In the genomic region with DNA sequence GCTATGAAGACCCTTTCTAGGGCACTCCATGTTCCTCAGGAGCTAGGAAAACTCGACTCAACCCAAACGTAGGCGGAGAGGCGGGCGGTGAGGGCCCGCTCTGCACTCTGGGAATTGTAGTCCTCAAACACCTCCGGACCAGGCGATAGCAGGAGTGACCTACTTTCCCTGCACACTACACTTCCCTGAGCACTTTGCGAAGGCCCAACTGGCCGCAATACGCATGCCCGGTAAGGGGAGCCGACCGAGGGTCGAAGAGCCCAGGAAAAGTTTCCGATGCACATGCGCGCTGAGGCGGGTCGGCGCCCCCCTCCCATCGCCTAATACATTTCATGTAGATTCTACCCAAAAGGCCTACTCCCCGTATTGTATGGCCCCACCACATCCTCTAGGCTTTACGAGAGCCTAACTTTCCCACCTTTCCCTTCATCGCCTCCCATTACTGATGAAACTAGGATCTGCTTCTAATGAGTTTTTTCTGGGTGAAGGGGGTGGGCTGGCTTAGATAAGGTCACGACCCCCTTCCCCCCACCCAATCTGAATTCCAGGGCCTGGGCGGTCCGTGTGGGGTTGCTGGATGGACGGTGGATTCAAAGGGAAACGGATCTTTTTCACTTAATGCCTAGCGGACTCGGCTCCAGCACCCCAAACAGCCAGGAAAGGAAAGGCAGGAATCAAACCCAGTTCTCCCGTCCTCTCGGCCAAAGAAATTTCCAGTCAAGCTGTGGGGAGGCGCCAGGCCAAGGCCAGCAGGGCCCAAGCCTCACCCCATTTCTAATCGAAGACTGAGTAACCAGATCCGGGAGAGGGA, we compare ENCODE assay signal across 8 cellular contexts. TPM values are rescaled to one million over a fixed set of nuclear protein-coding genes. Genes with fewer than 3 reads are reported as not detected.
DNase-seq lines count a peak whose midpoint lies in the region; FAIRE-seq and TF ChIP-seq lines count a peak whose summit lies in the region.

No MANE protein-coding gene starts in this region.

- peak overlapping the region; percentile 71 for H3K4me3 ChIP-seq in MM.1S (ENCODE audit: low read length)
- peak overlapping the region; percentile 71 for H3K4me3 ChIP-seq in SJCRH30
- H3K4me3 ChIP-seq in foreskin fibroblast (ENCODE audit: low read depth in 1 of 2, low read length in 2 of 2): peak overlapping the region; percentile 99
- peak overlapping the region; percentile 100 for H3K4me3 ChIP-seq in neural cell (ENCODE audit: low read length)

- TF ChIP-seq RAD21 in neural cell (conservative IDR thresholded peaks at IDR 0.05): no peak

- H3K36me3 ChIP-seq in MM.1S (replicated peaks; ENCODE audit: insufficient read depth, low read length) (no peaks in the 10 kb centered on the region), SJCRH30 (no peaks in the 10 kb centered on the region), neural cell (ENCODE audit: insufficient read depth, low read length) (no peaks in the 10 kb centered on the region)

- H3K27me3 ChIP-seq in MM.1S (replicated peaks; ENCODE audit: insufficient read depth, low read length) (no peaks in the 10 kb centered on the region), SJCRH30 (no peaks in the 10 kb centered on the region), neural cell (ENCODE audit: insufficient read depth, low read depth, low read length) (no peaks in the 10 kb centered on the region)

- no peaks in the 10 kb centered on the region for H4K20me1 ChIP-seq in MM.1S (ENCODE audit: insufficient read depth, low read length)
- no peaks in the 10 kb centered on the region for H4K20me1 ChIP-seq in neural cell (ENCODE audit: insufficient read depth)

- peaks cover 34% of the 10 kb centered on the region for H3K4me1 Mint-ChIP-seq in stimulated activated naive CD8-positive, alpha-beta T cell treated with anti-CD3 and anti-CD28 coated beads, Interleukin-15, Interleukin-2, amounts not matched to agents 100 ng/mL and 50 ng/mL, for 24 hours (ENCODE audit: low read depth)

- H3K9me2 ChIP-seq in MM.1S (replicated peaks; ENCODE audit: insufficient read depth, low read length) (no peaks in the 10 kb centered on the region), neural cell (ENCODE audit: insufficient read depth, low read length) (no peaks in the 10 kb centered on the region)

- peak overlapping the region; percentile 97; the same call in 1 of the 2 replicates for H3K27ac ChIP-seq in MM.1S (ENCODE audit: low read length)
- peak overlapping the region; percentile 10; the same call in 1 of the 2 replicates for H3K27ac ChIP-seq in SJCRH30
- H3K27ac ChIP-seq in neural cell (ENCODE audit: low read length): peak overlapping the region; percentile 99

- TF ChIP-seq CTCF in MM.1S (IDR thresholded peaks at IDR 0.05; ENCODE audit: low read length): no peak
- no peak for TF ChIP-seq CTCF in foreskin fibroblast (IDR thresholded peaks at IDR 0.05; ENCODE audit: low read depth, low read length)
- TF ChIP-seq CTCF in neural cell (IDR thresholded peaks at IDR 0.05; ENCODE audit: poor library complexity, severe bottlenecking): no peak

- H3F3A ChIP-seq in MM.1S (ENCODE audit: insufficient read depth, low read length) (peaks cover 40% of the 10 kb centered on the region), neural cell (ENCODE audit: insufficient read depth, low read length, poor library complexity, severe bottlenecking) (no peaks in the 10 kb centered on the region)

- H3K27me3 Mint-ChIP-seq in stimulated activated naive CD8-positive, alpha-beta T cell treated with anti-CD3 and anti-CD28 coated beads, Interleukin-15, Interleukin-2, amounts not matched to agents 100 ng/mL and 50 ng/mL, for 24 hours: no peaks in the 10 kb centered on the region

- H3K27ac Mint-ChIP-seq in stimulated activated naive CD8-positive, alpha-beta T cell treated with anti-CD3 and anti-CD28 coated beads, Interleukin-15, Interleukin-2, amounts not matched to agents 100 ng/mL and 50 ng/mL, for 24 hours: peak overlapping the region; percentile 99

- H3K79me2 ChIP-seq in MM.1S (ENCODE audit: low read length) (peaks cover 68% of the 10 kb centered on the region), neural cell (replicated peaks; ENCODE audit: insufficient read depth, low read length) (peaks cover 60% of the 10 kb centered on the region)

- peak; percentile 23 for FAIRE-seq in H54 (lab: Jason Lieb, UNC)

- DNase-seq in EL: peak; percentile 98
- DNase-seq in H54 (ENCODE audit: insufficient read length, low spot score): peak; percentile 75
- DNase-seq in MM.1S: peak; percentile 94
- DNase-seq in SJCRH30: peak; percentile 97 to 98
- peak; percentile 40 to 68 (median 57) for DNase-seq in activated naive CD4-positive, alpha-beta T cell (lab: John Stamatoyannopoulos, UW)
- DNase-seq in foreskin fibroblast: peak; percentile 94 to 98

- H3K9ac ChIP-seq in MM.1S (ENCODE audit: low read length) (peak overlapping the region; percentile 99), neural cell (ENCODE audit: low read length) (peak overlapping the region; percentile 100)

- H3K4me2 ChIP-seq in MM.1S (ENCODE audit: low read depth, low read length) (peak overlapping the region; percentile 80), neural cell (ENCODE audit: low read length) (peak overlapping the region; percentile 99)

- H2AFZ ChIP-seq in MM.1S (ENCODE audit: low read length) (peak overlapping the region; percentile 20), neural cell (ENCODE audit: low read depth, low read length) (no peak overlapping the region)

- no peaks in the 10 kb centered on the region for H3K9me3 Mint-ChIP-seq in stimulated activated naive CD8-positive, alpha-beta T cell treated with anti-CD3 and anti-CD28 coated beads, Interleukin-15, Interleukin-2, amounts not matched to agents 100 ng/mL and 50 ng/mL, for 24 hours

- no peak for TF ChIP-seq POLR2A in H54 (IDR thresholded peaks at IDR 0.05; ENCODE audit: low read depth, low read length)

- no peak for TF ChIP-seq EP300 in neural cell (conservative IDR thresholded peaks at IDR 0.05; ENCODE audit: poor library complexity, severe bottlenecking)

- H3K36me3 Mint-ChIP-seq in stimulated activated naive CD8-positive, alpha-beta T cell treated with anti-CD3 and anti-CD28 coated beads, Interleukin-15, Interleukin-2, amounts not matched to agents 100 ng/mL and 50 ng/mL, for 24 hours (ENCODE audit: low read depth): peaks cover 26% of the 10 kb centered on the region

- peak overlapping the region; percentile 92 for H3K4me3 Mint-ChIP-seq in stimulated activated naive CD8-positive, alpha-beta T cell treated with anti-CD3 and anti-CD28 coated beads, Interleukin-15, Interleukin-2, amounts not matched to agents 100 ng/mL and 50 ng/mL, for 24 hours

- H3K9me3 ChIP-seq in MM.1S (replicated peaks; ENCODE audit: insufficient read depth, low read length) (no peaks in the 10 kb centered on the region), SJCRH30 (replicated peaks) (no peaks in the 10 kb centered on the region), neural cell (ENCODE audit: low read length) (no peaks in the 10 kb centered on the region)

- H3K4me1 ChIP-seq in MM.1S (ENCODE audit: low read length): peaks cover 3% of the 10 kb centered on the region; the same call in 1 of the 2 replicates
- H3K4me1 ChIP-seq in SJCRH30: peaks cover 2% of the 10 kb centered on the region; the same call in 1 of the 2 replicates

TF ChIP-seq in neural cell, 6 proteins besides CTCF, POLR2A, EP300 and RAD21:
- TF ChIP-seq POLR2AphosphoS5 (IDR thresholded peaks at IDR 0.05): no peak
- peak; percentile 62 for TF ChIP-seq MXI1 (conservative IDR thresholded peaks at IDR 0.05; ENCODE audit: poor library complexity, severe bottlenecking)

RNA-seq across cellular contexts. Expression of gene TOB2, which starts 2.0 kb away (rescaled TPM):
- total RNA-seq in SJCRH30 (2014; rRNA removed; shearing (Covaris generic)): 18.2 and 19.5 TPM in 2 replicates
- 8.2 and 9.1 TPM in 2 replicates for polyA plus RNA-seq in neural cell
- 17.4 and 21.2 TPM in 2 replicates for polyA minus RNA-seq in neural cell

RNA-seq across cellular contexts. Expression of gene PHF5A, which starts 23.9 kb away (rescaled TPM):
- total RNA-seq in SJCRH30 (2014; rRNA removed; shearing (Covaris generic)): 98.8 and 106 TPM in 2 replicates
- polyA plus RNA-seq in neural cell: 148 and 153 TPM in 2 replicates
- 66.7 and 76.3 TPM in 2 replicates for polyA minus RNA-seq in neural cell

RNA-seq across cellular contexts. Expression of gene ACO2, which starts 24.4 kb away (rescaled TPM):
- total RNA-seq in SJCRH30 (2014; rRNA removed; shearing (Covaris generic)): 50.5 and 51.8 TPM in 2 replicates
- 72.3 and 88.2 TPM in 2 replicates for polyA plus RNA-seq in neural cell
- 110 TPM in 2 replicates for polyA minus RNA-seq in neural cell

Comparison
In these comparisons a context has a peak if more than half of its experiments do, and no peak if none do; other contexts are left out.
1. Peak in every context shown above with its lines: DNase-seq, H3K4me3 ChIP-seq and H3K27ac ChIP-seq.
2. H3K27ac ChIP-seq: peak in every context shown above with its lines; median percentile 99 in neural cell; 97 in MM.1S; 10 in SJCRH30.